Comparison of ENCODE assay signal across 8 cellular contexts in genomic region chr5:125411163-125412050, GRCh38.
DNase-seq lines count a peak whose midpoint lies in the region; FAIRE-seq and TF ChIP-seq lines count a peak whose summit lies in the region.

No MANE protein-coding gene starts in this region.

- no peaks in the 10 kb centered on the region for H3K79me1 ChIP-seq in H9 (ENCODE audit: insufficient read depth, low read depth, low read length, poor library complexity, severe bottlenecking)

- no peak overlapping the region for H3K23ac ChIP-seq in H9 (ENCODE audit: insufficient read length, low read depth, low read length)

- H2AFZ ChIP-seq in H9 (ENCODE audit: low read length): peak overlapping the region; percentile 76

- no peak overlapping the region for H4K8ac ChIP-seq in H9 (replicated peaks; ENCODE audit: insufficient read length, low read depth, low read length)

- no peaks in the 10 kb centered on the region for H3K9me3 ChIP-seq in H9 (ENCODE audit: control insufficient read depth, low read depth, low read length)
- no peaks in the 10 kb centered on the region for H3K9me3 ChIP-seq in MG63
- H3K9me3 ChIP-seq in mucosa of rectum (ENCODE audit: control insufficient read depth in 2 of 2, low read length in 2 of 2): no peaks in the 10 kb centered on the region

- H3K14ac ChIP-seq in H9 (ENCODE audit: insufficient read depth, low read length): no peak overlapping the region

- no peak overlapping the region for H2BK20ac ChIP-seq in H9 (ENCODE audit: low read depth, low read length, poor library complexity, severe bottlenecking)

- H3K9ac ChIP-seq in H9 (ENCODE audit: extremely low read depth, insufficient read length, low read length) (peak overlapping the region; percentile 32), mucosa of rectum (ENCODE audit: low read depth in 1 of 2, low read length in 2 of 2) (peak overlapping the region; percentile 27 to 38)

- H3K27ac Mint-ChIP-seq in H9: peak overlapping the region; percentile 23 to 95 (median 87); a peak in 6 of 7 replicates

- no CpG with 5 or more reads among the region's 9 CpGs for WGBS in H9 (ENCODE audit: extremely low coverage, insufficient read length, low lambda C conversion rate)

- no peak overlapping the region for H2BK12ac ChIP-seq in H9 (ENCODE audit: insufficient read length, low read depth, low read length)

- peaks cover 0 to 3% (median 0%) of the 10 kb centered on the region in 3 experiments; a peak in 1 of 7 replicates for H3K36me3 Mint-ChIP-seq in H9 (ENCODE audit: insufficient read depth in 1 of 3, low read depth in 3 of 3)

- FAIRE-seq in GM12892 (lab: Jason Lieb, UNC): no peak

- no peak for TF ChIP-seq POLR2A in GM12892 (IDR thresholded peaks at IDR 0.05; ENCODE audit: low read depth, low read length)

- H3K27me3 ChIP-seq in H9 (ENCODE audit: insufficient read depth, low read length): no peaks in the 10 kb centered on the region
- no peaks in the 10 kb centered on the region for H3K27me3 ChIP-seq in MG63
- H3K27me3 ChIP-seq in mucosa of rectum (ENCODE audit: control insufficient read depth in 2 of 2, insufficient read depth in 2 of 2, low read length in 2 of 2): no peaks in the 10 kb centered on the region

- H4K91ac ChIP-seq in H9 (ENCODE audit: insufficient read length, low read depth, low read length): no peak overlapping the region

- H3K27me3 Mint-ChIP-seq in H9 (ENCODE audit: low read depth): no peaks in the 10 kb centered on the region

- H3K4me3 Mint-ChIP-seq in H9: peak overlapping the region; percentile 8 to 21

- no peak overlapping the region for H4K5ac ChIP-seq in H9 (ENCODE audit: insufficient read length, low read depth, low read length)

- H3K9me3 Mint-ChIP-seq in H9: no peaks in the 10 kb centered on the region

- no peaks in the 10 kb centered on the region for H4K20me1 ChIP-seq in H9 (ENCODE audit: control insufficient read depth, insufficient read depth, insufficient read length)

- no peak overlapping the region for H2BK120ac ChIP-seq in H9 (ENCODE audit: low read depth, low read length, poor library complexity, severe bottlenecking)

- H3K36me3 ChIP-seq in MG63: no peaks in the 10 kb centered on the region
- H3K36me3 ChIP-seq in mucosa of rectum (ENCODE audit: control insufficient read depth in 2 of 2, insufficient read depth in 2 of 2, low read length in 2 of 2): no peaks in the 10 kb centered on the region

- no peak overlapping the region for H3T11ph ChIP-seq in H9 (ENCODE audit: low read length)

- H3K4me1 ChIP-seq in H9 (ENCODE audit: insufficient read depth, low read length) (peaks cover 10% of the 10 kb centered on the region), mucosa of rectum (ENCODE audit: control insufficient read depth in 2 of 2, insufficient read depth in 2 of 2, low read length in 2 of 2) (peaks cover 42% of the 10 kb centered on the region in 2 donors)

- no peak overlapping the region for H3K56ac ChIP-seq in H9 (ENCODE audit: insufficient read length, low read depth, low read length)

- H3K23me2 ChIP-seq in H9 (ENCODE audit: insufficient read length, low read depth, low read length, poor library complexity, severe bottlenecking): no peaks in the 10 kb centered on the region

- H2AK5ac ChIP-seq in H9 (ENCODE audit: insufficient read length, low read length): no peak overlapping the region

- H3K18ac ChIP-seq in H9 (ENCODE audit: insufficient read length, low read depth, low read length): peak overlapping the region; percentile 62

- TF ChIP-seq CTCF in GM12865 (IDR thresholded peaks at IDR 0.05; ENCODE audit: insufficient read depth, low read depth, low read length, missing control alignments) (no peak), H9 (conservative IDR thresholded peaks at IDR 0.05) (no peak)

- H3K4ac ChIP-seq in H9 (ENCODE audit: low read depth, low read length): no peak overlapping the region

- no peak overlapping the region for H2BK15ac ChIP-seq in H9 (ENCODE audit: low read depth, low read length)

- H2BK5ac ChIP-seq in H9 (ENCODE audit: insufficient read length, low read length): no peak overlapping the region

- peak overlapping the region; percentile 53 for H3K4me2 ChIP-seq in H9 (ENCODE audit: insufficient read depth, insufficient read length, low read length)

- peaks cover 67 to 70% of the 10 kb centered on the region in 2 experiments for H3K4me1 Mint-ChIP-seq in H9

- H3K4me3 ChIP-seq in GM12865 (ENCODE audit: low read depth, low read length) (peak overlapping the region; percentile 55), MG63 (no peak overlapping the region), mucosa of rectum (ENCODE audit: low read length in 2 of 2) (peak overlapping the region; percentile 50 to 56)

- DNase-seq in GM12865 (ENCODE audit: low read depth) (peak; percentile 90), H9 (no peak), MG63 (peak; percentile 49), NCI-H187 treated with DMSO at 0.1 percent for 48 hours (lab: John Stamatoyannopoulos, UW) (no peak), middle frontal gyrus (ENCODE audit: extremely low spot score, low spot score) (no peak), GM12892 (ENCODE audit: insufficient read length) (no peak)

- H3K27ac ChIP-seq in H9 (ENCODE audit: insufficient read length, low read depth, low read length) (no peak overlapping the region), cingulate gyrus (ENCODE audit: low read depth, low read length) (peak overlapping the region; percentile 97), mucosa of rectum (ENCODE audit: low read depth in 2 of 2, low read length in 2 of 2) (peak overlapping the region in 1 of 2 donors; percentile 32)

- H3K79me2 ChIP-seq in H9 (ENCODE audit: insufficient read depth, low read length): no peaks in the 10 kb centered on the region

Comparison
In these comparisons a context has a peak if more than half of its experiments do, and no peak if none do; other contexts are left out.
1. DNase-seq: peak in GM12865 (single experiment) and MG63 (single experiment); none in H9 (single experiment), NCI-H187 treated with DMSO at 0.1 percent for 48 hours (single experiment), middle frontal gyrus (single experiment) and GM12892 (single experiment).